In the genomic region with DNA sequence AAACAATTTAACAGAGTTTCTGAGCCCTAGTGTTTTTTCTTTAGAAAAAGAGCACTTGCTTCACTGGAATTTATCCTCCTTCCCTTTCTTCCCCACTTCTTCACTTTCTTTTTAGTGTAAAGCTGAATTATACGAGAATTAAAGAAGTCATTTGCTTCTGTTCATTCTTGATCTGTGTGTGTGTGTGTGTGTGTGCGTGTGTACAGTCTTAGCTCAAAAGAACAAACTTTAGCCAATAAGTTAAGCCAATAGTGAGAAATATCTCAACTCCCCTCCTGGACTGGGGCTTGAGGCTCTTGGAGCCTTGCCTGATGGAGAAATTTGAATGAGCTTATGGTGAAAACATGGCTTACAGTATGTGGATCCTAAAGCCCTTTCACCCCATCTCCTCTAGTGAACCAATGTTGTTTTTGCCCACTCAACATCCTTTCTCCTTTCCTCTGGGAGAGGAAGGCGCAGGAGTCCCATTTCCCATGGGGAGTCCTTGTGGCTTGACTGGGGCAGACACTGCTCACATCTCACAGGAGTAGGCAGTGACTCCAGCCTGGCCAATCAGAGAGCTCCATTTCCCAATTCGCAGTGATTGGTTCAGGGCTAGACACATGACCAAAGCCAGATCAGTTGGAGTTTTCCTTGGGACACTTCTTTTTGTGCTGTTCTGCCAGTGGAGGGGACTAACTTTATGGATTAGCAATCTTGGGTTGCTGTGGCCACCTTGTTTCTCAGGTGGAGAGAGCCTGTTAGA, we compare ENCODE assay signal across 25 cellular contexts. TPM values are rescaled to one million over a fixed set of nuclear protein-coding genes. Genes with fewer than 3 reads are reported as not detected.
DNase-seq lines count a peak whose midpoint lies in the region; ATAC-seq, FAIRE-seq and TF ChIP-seq lines count a peak whose summit lies in the region.
"Had no signal": no experiment of that assay in that cellular context is flagged by ENCODE, and none has a peak within 500 bp of the region (broad histone marks: within the 10 kb centered on the region; RNA-seq: fewer than 3 reads in every experiment).

No MANE protein-coding gene starts in this region.

- DNase-seq in HK-2 (ENCODE audit: unreplicated experiment) (peak; percentile 30), fibroblast of peridontal ligament (ENCODE audit: extremely low read depth) (peak; percentile 43), nephron progenitor cell (no peak), glomerular visceral epithelial cell (ENCODE audit: extremely low spot score) (no peak)
- DNase-seq: activated CD4-positive, alpha-beta T cell treated with anti-CD3 and anti-CD28 coated beads, Interleukin-2, amount 50 U/mL, for 48 hours; activated naive CD4-positive, alpha-beta T cell; aorta; BE2C; COR-L47; effector memory CD8-positive, alpha-beta T cell; hypothalamus; islet precursor cell; NCI-H1417 treated with DMSO at 0.1 percent for 48 hours; NCI-H524 treated with DMSO at 0.1 percent for 48 hours; pancreas; SIG-M5; stimulated activated CD4-positive, alpha-beta T cell treated with anti-CD3 and anti-CD28 coated beads, Interleukin-1b, Interleukin-23, amount 100 ng/mL, for 48 hours; stimulated activated naive CD4-positive, alpha-beta T cell; T-cell; transverse colon had no signal

- H3K27ac Mint-ChIP-seq in activated T-helper 17 cell treated with anti-CD3 and anti-CD28 coated beads, Interleukin-2, amount 50 U/mL, for 72 hours = no peak overlapping the region
- no peak overlapping the region for H3K27ac Mint-ChIP-seq in nephron progenitor cell
- H3K27ac Mint-ChIP-seq: T-cell had no signal

- H3K4me1 Mint-ChIP-seq in activated T-helper 17 cell treated with anti-CD3 and anti-CD28 coated beads, Interleukin-2, amount 50 U/mL, for 72 hours = no peaks in the 10 kb centered on the region
- H3K4me1 Mint-ChIP-seq in nephron progenitor cell = no peaks in the 10 kb centered on the region
- H3K4me1 Mint-ChIP-seq: T-cell had no signal

- no peaks in the 10 kb centered on the region for H3K36me3 Mint-ChIP-seq in activated T-helper 17 cell treated with anti-CD3 and anti-CD28 coated beads, Interleukin-2, amount 50 U/mL, for 72 hours (ENCODE audit: low read depth)
- no peaks in the 10 kb centered on the region for H3K36me3 Mint-ChIP-seq in nephron progenitor cell (ENCODE audit: low read depth)
- H3K36me3 Mint-ChIP-seq: T-cell had no signal

- FAIRE-seq in G401.6 (lab: Jason Lieb, UNC) = peak; percentile 93
- FAIRE-seq: pancreas had no signal

- peak; percentile 34 for ATAC-seq in activated T-helper 17 cell treated with anti-CD3 and anti-CD28 coated beads, Interleukin-2, amount 50 U/mL, for 72 hours (replicated peaks)
- ATAC-seq in GM21737 (IDR thresholded peaks at IDR 0.05; ENCODE audit: unreplicated experiment) (no peak), GM21447 (IDR thresholded peaks at IDR 0.05; ENCODE audit: unreplicated experiment) (no peak)
- ATAC-seq: effector memory CD8-positive, alpha-beta T cell; pancreas; T-cell had no signal

- no peak for TF ChIP-seq CTCF in nephron progenitor cell (IDR thresholded peaks at IDR 0.05)

- H3K9me3 Mint-ChIP-seq in activated T-helper 17 cell treated with anti-CD3 and anti-CD28 coated beads, Interleukin-2, amount 50 U/mL, for 72 hours = no peaks in the 10 kb centered on the region
- no peaks in the 10 kb centered on the region for H3K9me3 Mint-ChIP-seq in nephron progenitor cell
- H3K9me3 Mint-ChIP-seq: effector memory CD8-positive, alpha-beta T cell; T-cell had no signal

- H3K27me3 Mint-ChIP-seq in activated T-helper 17 cell treated with anti-CD3 and anti-CD28 coated beads, Interleukin-2, amount 50 U/mL, for 72 hours = peaks cover 10% of the 10 kb centered on the region
- H3K27me3 Mint-ChIP-seq in nephron progenitor cell (ENCODE audit: low read depth, poor library complexity) = peaks cover 3% of the 10 kb centered on the region

- H3K4me3 Mint-ChIP-seq in activated T-helper 17 cell treated with anti-CD3 and anti-CD28 coated beads, Interleukin-2, amount 50 U/mL, for 72 hours = no peak overlapping the region
- H3K4me3 Mint-ChIP-seq in nephron progenitor cell = no peak overlapping the region
- H3K4me3 Mint-ChIP-seq: T-cell had no signal

RNA-seq across cellular contexts. Expression of gene MYO3B, which starts 16.3 kb away (rescaled TPM):
- total RNA-seq in activated T-helper 17 cell treated with anti-CD3 and anti-CD28 coated beads, Interleukin-2, amount 50 U/mL, for 72 hours = under 1 TPM; 0.26 to 0.79 TPM
- total RNA-seq: myocyte had no signal

Comparison
In these comparisons a context has a peak if more than half of its experiments do, and no peak if none do; other contexts are left out.
1. DNase-seq: peak in HK-2 (single experiment) and fibroblast of peridontal ligament (single experiment); none in nephron progenitor cell (single experiment) and glomerular visceral epithelial cell (single experiment).